19 cellular contexts compared by ENCODE assay signal in the genomic region with DNA sequence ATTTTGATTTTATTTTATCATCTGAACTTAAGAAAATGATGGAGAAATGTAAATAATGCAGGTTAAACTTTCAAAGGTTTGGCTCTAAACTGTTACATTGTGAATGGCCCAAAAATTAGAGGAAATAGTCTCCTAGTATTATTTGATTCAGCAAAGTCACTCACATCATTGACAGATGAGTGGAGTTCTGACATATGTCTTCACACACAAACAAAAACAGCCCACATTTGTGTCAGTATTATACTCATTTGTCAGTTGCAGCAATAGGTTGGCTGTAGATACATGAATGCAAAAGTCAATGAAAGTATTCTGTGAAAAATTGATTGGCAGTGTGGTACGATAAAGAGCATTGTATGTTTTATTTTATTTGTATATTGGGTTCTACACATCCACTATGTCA.
"Had no signal": no experiment of that assay in that cellular context is flagged by ENCODE, and none has a peak within 500 bp of the region (broad histone marks: within the 10 kb centered on the region; RNA-seq: fewer than 3 reads in every experiment).

No MANE protein-coding gene starts in this region.

- H3K4me2 ChIP-seq: neural progenitor cell, smooth muscle cell had no signal

- H3K27ac ChIP-seq: neural progenitor cell, neutrophil, ovary, pancreas, parathyroid adenoma, prostate gland, psoas muscle, right atrium auricular region, right lobe of liver, sigmoid colon, skin epidermis, spleen had no signal

- H3K36me3 ChIP-seq: neural progenitor cell, neutrophil, ovary, pancreas, prostate gland, right atrium auricular region, right lobe of liver, sigmoid colon, spleen had no signal

- H3K4me3 ChIP-seq: neural progenitor cell, ovary, pancreas, prostate gland, psoas muscle, right atrium auricular region, right lobe of liver, sigmoid colon, skin epidermis, smooth muscle cell, spleen had no signal

- H2AFZ ChIP-seq: neural progenitor cell, parathyroid adenoma had no signal

- H3K79me2 ChIP-seq: parathyroid adenoma had no signal

- H3K27me3 ChIP-seq: neural progenitor cell, neutrophil, ovary, pancreas, right atrium auricular region, right lobe of liver, sigmoid colon, spleen had no signal

- ATAC-seq: naive thymus-derived CD4-positive, alpha-beta T cell; naive thymus-derived CD8-positive, alpha-beta T cell; natural killer cell; natural killer cell treated with Interleukin-12 subunit alpha and Interleukin-12 subunit beta and Interleukin-15 and Interleukin-18, amount 100 ng/mL, for 72 hours; pancreas; psoas muscle; right cardiac atrium; right lobe of liver; sciatic nerve had no signal

- H3K9ac ChIP-seq: neural progenitor cell, parathyroid adenoma had no signal

- H3K9me3 ChIP-seq: neutrophil, ovary, pancreas, prostate gland, psoas muscle, right atrium auricular region, sigmoid colon, spleen had no signal
